In the genomic region with DNA sequence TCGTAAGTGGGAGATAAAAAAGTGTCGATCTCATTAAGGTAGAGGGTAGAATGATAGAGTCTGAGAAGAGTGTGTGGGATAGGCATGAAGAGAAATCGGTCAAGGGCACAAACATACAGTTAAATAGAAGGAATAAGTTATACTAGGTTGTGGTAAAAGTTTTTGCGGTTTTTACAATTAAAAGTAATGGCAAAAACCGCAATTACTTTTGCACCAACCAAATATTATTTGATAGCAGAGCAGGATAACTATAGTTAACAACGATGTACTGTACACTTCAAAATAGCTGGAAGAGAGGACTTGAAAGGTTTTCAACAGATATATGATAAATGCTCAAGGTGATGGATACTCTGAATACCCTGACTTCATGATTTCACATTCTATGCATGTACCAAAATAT, we compare ENCODE assay signal across 28 cellular contexts.
"Had no signal": no experiment of that assay in that cellular context is flagged by ENCODE, and none has a peak within 500 bp of the region (broad histone marks: within the 10 kb centered on the region; RNA-seq: fewer than 3 reads in every experiment).

No MANE protein-coding gene starts in this region.

- DNase-seq: colonic mucosa; cortex of kidney; effector CD8-positive, alpha-beta T cell; effector memory CD8-positive, alpha-beta T cell; endodermal cell; erythroblast; esophagus squamous epithelium; foreskin fibroblast; foreskin melanocyte; gastrocnemius medialis; glutamatergic neuron; head of caudate nucleus; heart right ventricle; hippocampal formation; left cardiac atrium; left lung; left ventricle myocardium superior; lower lobe of right lung; mesenchymal stem cell; mucosa of descending colon; naive B cell had no signal

- H3K4me3 ChIP-seq: colonic mucosa, esophagus squamous epithelium, gastrocnemius medialis, heart right ventricle, left lung, lower lobe of right lung, mucosa of descending colon had no signal

- H3K9me3 ChIP-seq: colonic mucosa, gastrocnemius medialis, left lung, lower lobe of right lung, mucosa of descending colon had no signal

- FAIRE-seq: endometrium, islet of Langerhans, keratinocyte had no signal

- H3K4me3 Mint-ChIP-seq: dendritic cell treated with granulocyte-macrophage colony-stimulating factor and Interleukin-4, amounts not matched to agents 40 ng/mL and 50 ng/mL, for 4 days; effector memory CD8-positive, alpha-beta T cell; endodermal cell; mesothelial cell of epicardium; naive B cell had no signal

- H3K27me3 Mint-ChIP-seq: dendritic cell treated with granulocyte-macrophage colony-stimulating factor and Interleukin-4, amounts not matched to agents 40 ng/mL and 50 ng/mL, for 4 days; effector memory CD8-positive, alpha-beta T cell had no signal

- H3K27ac Mint-ChIP-seq: dendritic cell treated with granulocyte-macrophage colony-stimulating factor and Interleukin-4, amounts not matched to agents 40 ng/mL and 50 ng/mL, for 4 days; effector memory CD8-positive, alpha-beta T cell; endodermal cell; mesothelial cell of epicardium; naive B cell had no signal

- H3K4me1 Mint-ChIP-seq: endodermal cell, mesothelial cell of epicardium, naive B cell had no signal

- ATAC-seq: effector memory CD8-positive, alpha-beta T cell; esophagus mucosa; gastrocnemius medialis; heart right ventricle; left cardiac atrium; left lung; left ventricle myocardium superior; lower lobe of right lung; mucosa of descending colon had no signal

- H3K4me1 ChIP-seq: colonic mucosa, esophagus squamous epithelium, gastrocnemius medialis, heart right ventricle, left lung, lower lobe of right lung had no signal

- H3K36me3 ChIP-seq: colonic mucosa, esophagus squamous epithelium, gastrocnemius medialis, heart right ventricle, left lung, lower lobe of right lung had no signal

- H3K27me3 ChIP-seq: colonic mucosa, esophagus squamous epithelium, gastrocnemius medialis, heart right ventricle, left lung had no signal

- H3K27ac ChIP-seq: colonic mucosa, epithelial cell of prostate, esophagus squamous epithelium, gastrocnemius medialis, heart right ventricle, left lung, lower lobe of right lung had no signal

- H3K36me3 Mint-ChIP-seq: mesothelial cell of epicardium, naive B cell had no signal

- H3K9me3 Mint-ChIP-seq: endodermal cell had no signal
